9 cellular contexts compared by ENCODE assay signal in the genomic region with DNA sequence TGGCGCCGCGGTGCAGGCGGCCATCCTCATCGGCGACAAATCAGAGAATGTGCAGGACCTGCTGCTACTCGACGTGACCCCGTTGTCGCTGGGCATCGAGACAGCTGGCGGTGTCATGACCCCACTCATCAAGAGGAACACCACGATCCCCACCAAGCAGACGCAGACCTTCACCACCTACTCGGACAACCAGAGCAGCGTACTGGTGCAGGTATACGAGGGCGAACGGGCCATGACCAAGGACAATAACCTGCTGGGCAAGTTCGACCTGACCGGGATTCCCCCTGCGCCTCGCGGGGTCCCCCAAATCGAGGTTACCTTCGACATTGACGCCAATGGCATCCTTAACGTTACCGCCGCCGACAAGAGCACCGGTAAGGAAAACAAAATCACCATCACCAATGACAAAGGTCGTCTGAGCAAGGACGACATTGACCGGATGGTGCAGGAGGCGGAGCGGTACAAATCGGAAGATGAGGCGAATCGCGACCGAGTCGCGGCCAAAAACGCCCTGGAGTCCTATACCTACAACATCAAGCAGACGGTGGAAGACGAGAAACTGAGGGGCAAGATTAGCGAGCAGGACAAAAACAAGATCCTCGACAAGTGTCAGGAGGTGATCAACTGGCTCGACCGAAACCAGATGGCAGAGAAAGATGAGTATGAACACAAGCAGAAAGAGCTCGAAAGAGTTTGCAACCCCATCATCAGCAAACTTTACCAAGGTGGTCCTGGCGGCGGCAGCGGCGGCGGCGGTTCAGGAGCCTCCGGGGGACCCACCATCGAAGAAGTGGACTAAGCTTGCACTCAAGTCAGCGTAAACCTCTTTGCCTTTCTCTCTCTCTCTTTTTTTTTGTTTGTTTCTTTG. TPM values are rescaled to one million over a fixed set of nuclear protein-coding genes. Genes with fewer than 3 reads are reported as not detected.
A peak's percentile ranks its signal among the peaks of the same experiment; 100 is the strongest.
DNase-seq lines count a peak whose midpoint lies in the region; ATAC-seq and TF ChIP-seq lines count a peak whose summit lies in the region.
"Had no signal": no experiment of that assay in that cellular context is flagged by ENCODE, and none has a peak within 500 bp of the region (broad histone marks: within the 10 kb centered on the region; RNA-seq: fewer than 3 reads in every experiment).

No MANE protein-coding gene starts in this region.

- peaks cover 8% of the 10 kb centered on the region for H3K36me3 Mint-ChIP-seq in activated T-cell treated with anti-CD3 and anti-CD28 coated beads, Interleukin-2, amount 50 U/mL, for 24 hours (ENCODE audit: low read depth)

- TF ChIP-seq CTCF in gastrocnemius medialis (IDR thresholded peaks at IDR 0.05 in 4 of 5, conservative IDR thresholded peaks at IDR 0.05 in 1 of 5), result no peak

- H3K36me3 ChIP-seq in ES-I3 (ENCODE audit: insufficient read depth, low read length) (no peaks in the 10 kb centered on the region), gastrocnemius medialis (no peaks in the 10 kb centered on the region), SJCRH30 (no peaks in the 10 kb centered on the region)

- peaks cover 35% of the 10 kb centered on the region for H3K4me1 Mint-ChIP-seq in activated T-cell treated with anti-CD3 and anti-CD28 coated beads, Interleukin-2, amount 50 U/mL, for 24 hours (ENCODE audit: low read depth)

- peak overlapping the region; percentile 86 for H3K4me3 Mint-ChIP-seq in activated T-cell treated with anti-CD3 and anti-CD28 coated beads, Interleukin-2, amount 50 U/mL, for 24 hours

- intact Hi-C loops in gastrocnemius medialis (cut with DNase I; ENCODE audit: low total_unique reads), result loop anchor here (10.0 kb wide), 1 partner anchor 223 kb away; no protein-coding TSS in a partner anchor

- ATAC-seq in gastrocnemius medialis (no peak), GM18868 (IDR thresholded peaks at IDR 0.05; ENCODE audit: unreplicated experiment) (no peak)

- H3K4me1 ChIP-seq in ES-I3 (ENCODE audit: insufficient read depth, low read length), result peaks cover 6% of the 10 kb centered on the region
- H3K4me1 ChIP-seq in gastrocnemius medialis, result peaks cover 23 to 40% of the 10 kb centered on the region in 2 donors
- no peaks in the 10 kb centered on the region for H3K4me1 ChIP-seq in SJCRH30

- peaks cover 37% of the 10 kb centered on the region for H3K27me3 Mint-ChIP-seq in activated T-cell treated with anti-CD3 and anti-CD28 coated beads, Interleukin-2, amount 50 U/mL, for 24 hours

- H3K27ac Mint-ChIP-seq in activated T-cell treated with anti-CD3 and anti-CD28 coated beads, Interleukin-2, amount 50 U/mL, for 24 hours, result peak overlapping the region; percentile 33

- H3K9me3 ChIP-seq in ES-I3 (ENCODE audit: control insufficient read depth, insufficient read depth, low read length) (peaks cover 8% of the 10 kb centered on the region), gastrocnemius medialis (no peaks in the 10 kb centered on the region), SJCRH30 (replicated peaks) (no peaks in the 10 kb centered on the region)

- H3K9ac ChIP-seq in ES-I3 (ENCODE audit: low read depth, low read length), result peak overlapping the region; percentile 43; the same call in 1 of the 2 replicates

- no peak for TF ChIP-seq POLR2A in gastrocnemius medialis (IDR thresholded peaks at IDR 0.05)

- in situ Hi-C loops in gastrocnemius medialis (cut with MboI; ENCODE audit: low sequenced_read_pairs in 4 of 4), result loop anchor here in 2 of 4 donors (10.0 to 25.0 kb wide), 2 partner anchors 93 to 95 kb away; no protein-coding TSS in a partner anchor

- H3K27me3 ChIP-seq in gastrocnemius medialis (no peaks in the 10 kb centered on the region), SJCRH30 (no peaks in the 10 kb centered on the region)

- peak overlapping the region; percentile 1 to 82 (median 72) for H3K27ac ChIP-seq in gastrocnemius medialis
- H3K27ac ChIP-seq in SJCRH30, result no peak overlapping the region
- H3K27ac ChIP-seq: VCaP had no signal

- peaks cover 8% of the 10 kb centered on the region for H3K9me3 Mint-ChIP-seq in activated T-cell treated with anti-CD3 and anti-CD28 coated beads, Interleukin-2, amount 50 U/mL, for 24 hours

- H3K4me3 ChIP-seq in gastrocnemius medialis (peak overlapping the region; percentile 53 to 81 (median 74)), SJCRH30 (no peak overlapping the region)

- DNase-seq in activated T-cell treated with anti-CD3 and anti-CD28 coated beads, Interleukin-2, amount 50 U/mL, for 24 hours, result peak; percentile 43
- DNase-seq in germinal center (ENCODE audit: low spot score), result peak; percentile 14
- DNase-seq in gastrocnemius medialis, result no peak
- DNase-seq in SJCRH30, result no peak
- no peak for DNase-seq in HPDE6-E6E7 (ENCODE audit: extremely low spot score)
- DNase-seq in hippocampal formation (lab: John Stamatoyannopoulos, UW), result no peak

RNA-seq across cellular contexts. Expression of a gene that starts 1.7 kb away (rescaled TPM):
- total RNA-seq in gastrocnemius medialis, result 100 to 1,000 TPM in 2 of 4 donors, 10 to 100 TPM in 2; 69.6 to 113 (median 96.4) TPM
- 1.8 and 1.9 TPM in 2 replicates for total RNA-seq in SJCRH30 (2014; rRNA removed; shearing (Covaris generic))

RNA-seq across cellular contexts. Expression of a gene that starts 7.6 kb away (rescaled TPM):
- 1 to 10 TPM in 1 of 4 donors, under 1 TPM in 2, not detected in 1; 0.31 to 2.4 (median 0.55) TPM for total RNA-seq in gastrocnemius medialis
- total RNA-seq in SJCRH30 (2014; rRNA removed; shearing (Covaris generic)), result 0.24 and 0.56 TPM in 2 replicates

RNA-seq across cellular contexts. Expression of a gene that starts 37.6 kb away (rescaled TPM):
- total RNA-seq in gastrocnemius medialis, result 10 to 100 TPM; 36.9 to 49.2 (median 38.0) TPM
- total RNA-seq in SJCRH30 (2014; rRNA removed; shearing (Covaris generic)), result 30.1 and 37.3 TPM in 2 replicates

RNA-seq across cellular contexts. Expression of a gene that starts 38.6 kb away (rescaled TPM):
- 10 to 100 TPM in 2 of 4 donors, 1 to 10 TPM in 2; 6.9 to 13.7 (median 10.4) TPM for total RNA-seq in gastrocnemius medialis
- total RNA-seq in SJCRH30 (2014; rRNA removed; shearing (Covaris generic)), result 4.8 and 7.0 TPM in 2 replicates

Comparison
In these comparisons a context has a peak if more than half of its experiments do, and no peak if none do; other contexts are left out.
1. DNase-seq: peak in activated T-cell treated with anti-CD3 and anti-CD28 coated beads, Interleukin-2, amount 50 U/mL, for 24 hours (single experiment) and germinal center (single experiment); none in gastrocnemius medialis (0 of 2), SJCRH30 (0 of 2), HPDE6-E6E7 (single experiment) and hippocampal formation (0 of 2).
2. RNA of a gene that starts 1.7 kb away (total RNA-seq): 69.6 to 113 TPM in gastrocnemius medialis; 1.8 to 1.9 TPM in SJCRH30; every median in the first group is over 10 times any median in the second.